Comparison of ENCODE assay signal across 20 cellular contexts in the genomic region with DNA sequence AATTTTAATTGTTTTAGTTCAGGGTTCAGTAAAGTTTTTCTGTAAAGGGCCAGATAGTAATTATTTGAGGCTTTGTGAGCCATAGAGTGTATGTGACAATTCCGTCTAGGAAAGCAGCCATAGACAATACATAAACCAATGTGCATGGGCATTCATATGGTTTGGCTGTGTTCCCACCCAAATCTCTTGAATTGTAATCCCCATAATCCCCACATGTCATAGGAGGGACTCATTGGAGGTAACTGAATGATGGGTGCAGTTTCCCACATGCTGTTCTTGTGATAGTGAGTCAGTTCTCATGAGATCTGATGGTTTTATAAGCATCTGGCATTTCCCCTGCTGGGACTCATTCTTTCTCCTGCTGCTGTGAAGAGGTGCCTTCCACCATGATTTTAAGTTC. TPM values are rescaled to one million over a fixed set of nuclear protein-coding genes. Genes with fewer than 3 reads are reported as not detected.
A peak's percentile ranks its signal among the peaks of the same experiment; 100 is the strongest.
DNase-seq lines count a peak whose midpoint lies in the region; ATAC-seq and TF ChIP-seq lines count a peak whose summit lies in the region.
"Had no signal": no experiment of that assay in that cellular context is flagged by ENCODE, and none has a peak within 500 bp of the region (broad histone marks: within the 10 kb centered on the region; RNA-seq: fewer than 3 reads in every experiment).

No MANE protein-coding gene starts in this region.

- H3K4me1 Mint-ChIP-seq in activated T-helper 1 cell treated with anti-CD3 and anti-CD28 coated beads, Interleukin-12 subunit alpha, Interleukin-12 subunit beta, Interleukin-2, Interleukin-4 antibody, amounts not matched to agents 30 ng/mL and 10 ng/mL and 1 ng/mL, durations not matched to agents 14 hours and 24 hours and 36 hours (ENCODE audit: low read depth) = no peaks in the 10 kb centered on the region

- CTCF ChIA-PET in A673 (lab: Charles Lee) = no interaction called here

- no peak overlapping the region for H3K4me3 ChIP-seq in A673 (ENCODE audit: low read depth, low read length, poor library complexity, severe bottlenecking)
- H3K4me3 ChIP-seq in fibroblast of villous mesenchyme (ENCODE audit: low read depth, low read length) = no peak overlapping the region
- H3K4me3 ChIP-seq: K562 had no signal

- H3K27ac ChIP-seq in A673 (ENCODE audit: low read depth, low read length, poor library complexity, severe bottlenecking) = no peak overlapping the region
- H3K27ac ChIP-seq in substantia nigra (ENCODE audit: low read depth, low read length, poor library complexity, severe bottlenecking) = no peak overlapping the region
- H3K27ac ChIP-seq: C4-2B, HL-60 had no signal

- intact Hi-C loops in A673 (cut with micrococcal nuclease; ENCODE audit: unreplicated experiment) = no loop called here
- intact Hi-C loops in activated T-helper 1 cell treated with anti-CD3 and anti-CD28 coated beads, Interleukin-12 subunit alpha, Interleukin-12 subunit beta, Interleukin-2, Interleukin-4 antibody, amounts not matched to agents 30 ng/mL and 10 ng/mL and 1 ng/mL, durations not matched to agents 14 hours and 24 hours and 36 hours (cut with micrococcal nuclease) = no loop called here

- in situ Hi-C loops in SK-MEL-5 (cut with HindIII; ENCODE audit: low pct_unique_long_range_greater_than_20kb, low sequenced_read_pairs) = no loop called here

- H3K36me3 ChIP-seq in A673 (ENCODE audit: insufficient read depth, low read length, poor library complexity, severe bottlenecking) = no peaks in the 10 kb centered on the region

- H3K27me3 Mint-ChIP-seq in activated T-helper 1 cell treated with anti-CD3 and anti-CD28 coated beads, Interleukin-12 subunit alpha, Interleukin-12 subunit beta, Interleukin-2, Interleukin-4 antibody, amounts not matched to agents 30 ng/mL and 10 ng/mL and 1 ng/mL, durations not matched to agents 14 hours and 24 hours and 36 hours (ENCODE audit: insufficient read depth) = no peaks in the 10 kb centered on the region

- TF ChIP-seq CTCF in A673 (conservative IDR thresholded peaks at IDR 0.05; ENCODE audit: low read depth, low read length) (no peak), fibroblast of villous mesenchyme (IDR thresholded peaks at IDR 0.05; ENCODE audit: insufficient read depth, low read depth, low read length) (no peak)

- H3K4me1 ChIP-seq in A673 (ENCODE audit: insufficient read depth, low read length, poor library complexity, severe bottlenecking) = no peaks in the 10 kb centered on the region
- H3K4me1 ChIP-seq: Caco-2 had no signal

- H3K36me3 Mint-ChIP-seq in activated T-helper 1 cell treated with anti-CD3 and anti-CD28 coated beads, Interleukin-12 subunit alpha, Interleukin-12 subunit beta, Interleukin-2, Interleukin-4 antibody, amounts not matched to agents 30 ng/mL and 10 ng/mL and 1 ng/mL, durations not matched to agents 14 hours and 24 hours and 36 hours (ENCODE audit: low read depth) = no peaks in the 10 kb centered on the region

- no peak for ATAC-seq in HG03460 (IDR thresholded peaks at IDR 0.05; ENCODE audit: unreplicated experiment)
- no peak for ATAC-seq in GM19351 (IDR thresholded peaks at IDR 0.05; ENCODE audit: unreplicated experiment)
- ATAC-seq: K562 had no signal

- H3K9me3 ChIP-seq in A673 (ENCODE audit: low read depth, low read length, poor library complexity, severe bottlenecking) = peaks cover 3% of the 10 kb centered on the region

- no peaks in the 10 kb centered on the region for H3K9me3 Mint-ChIP-seq in activated T-helper 1 cell treated with anti-CD3 and anti-CD28 coated beads, Interleukin-12 subunit alpha, Interleukin-12 subunit beta, Interleukin-2, Interleukin-4 antibody, amounts not matched to agents 30 ng/mL and 10 ng/mL and 1 ng/mL, durations not matched to agents 14 hours and 24 hours and 36 hours

- POLR2A ChIA-PET in A673 (lab: Charles Lee; ENCODE audit: low non-redundant PET) = no interaction called here

- H3K27ac Mint-ChIP-seq in activated T-helper 1 cell treated with anti-CD3 and anti-CD28 coated beads, Interleukin-12 subunit alpha, Interleukin-12 subunit beta, Interleukin-2, Interleukin-4 antibody, amounts not matched to agents 30 ng/mL and 10 ng/mL and 1 ng/mL, durations not matched to agents 14 hours and 24 hours and 36 hours = no peak overlapping the region
- H3K27ac Mint-ChIP-seq: CD4-positive, alpha-beta T cell; H9 had no signal

- no peak overlapping the region for H3K4me3 Mint-ChIP-seq in activated T-helper 1 cell treated with anti-CD3 and anti-CD28 coated beads, Interleukin-12 subunit alpha, Interleukin-12 subunit beta, Interleukin-2, Interleukin-4 antibody, amounts not matched to agents 30 ng/mL and 10 ng/mL and 1 ng/mL, durations not matched to agents 14 hours and 24 hours and 36 hours
- H3K4me3 Mint-ChIP-seq: CD4-positive, alpha-beta T cell; H9 had no signal

- DNase-seq in A673 (ENCODE audit: low spot score) (peak; percentile 3), HT1080 (ENCODE audit: low read depth) (peak; percentile 14), SK-MEL-5 (ENCODE audit: low read depth, low spot score) (peak; percentile 55), fibroblast of villous mesenchyme (ENCODE audit: low read depth) (peak; percentile 3), substantia nigra (lab: John Stamatoyannopoulos, UW) (no peak)
- DNase-seq in activated T-helper 1 cell treated with anti-CD3 and anti-CD28 coated beads, Interleukin-12 subunit alpha, Interleukin-12 subunit beta, Interleukin-2, Interleukin-4 antibody, amounts not matched to agents 30 ng/mL and 10 ng/mL and 1 ng/mL, durations not matched to agents 14 hours and 24 hours and 36 hours (ENCODE audit: low spot score) = no peak
- DNase-seq: ACHN; AML-193; Caco-2; CD4-positive, alpha-beta T cell; DMS153; DMS79; GF-D8; IMR-90 had no signal

- no TSS peak for BruUV-seq in A673 (replicated peaks; lab: Mats Ljungman, UMichigan)

- H3K27me3 ChIP-seq in A673 (replicated peaks; ENCODE audit: insufficient read depth, low read depth, low read length, poor library complexity) = no peaks in the 10 kb centered on the region

RNA-seq across cellular contexts. Expression of gene SEC61G, which starts 29.9 kb away (rescaled TPM):
- total RNA-seq in A673 (2021) = 129 and 136 TPM in 2 replicates
- total RNA-seq in HT1080 (2014; rRNA removed; shearing (Covaris generic)) = 184 and 236 TPM in 2 replicates
- polyA plus RNA-seq in HT1080 (2015; cell fraction: cytosol; rRNA removed) = 1,018 and 2,128 TPM in 2 replicates
- polyA plus RNA-seq in HT1080 (2015; cell fraction: nucleus; rRNA removed) = 280 and 642 TPM in 2 replicates
- 399 and 427 TPM in 2 replicates for total RNA-seq in SK-MEL-5 (2014; rRNA removed; shearing (Covaris generic))
- 317 and 476 TPM in 2 replicates for polyA plus RNA-seq in SK-MEL-5 (2015; cell fraction: cytosol; rRNA removed)
- 32.8 and 85.9 TPM in 2 replicates for polyA plus RNA-seq in SK-MEL-5 (2015; cell fraction: nucleus; rRNA removed)
- 220 and 240 TPM in 2 replicates for total RNA-seq in fibroblast of villous mesenchyme
- total RNA-seq in activated T-helper 1 cell treated with anti-CD3 and anti-CD28 coated beads, Interleukin-12 subunit alpha, Interleukin-12 subunit beta, Interleukin-2, Interleukin-4 antibody, amounts not matched to agents 30 ng/mL and 10 ng/mL and 1 ng/mL, durations not matched to agents 14 hours and 24 hours and 36 hours = 160 and 168 TPM in 2 replicates

Comparison
In these comparisons a context has a peak if more than half of its experiments do, and no peak if none do; other contexts are left out.
1. DNase-seq: peak in A673 (single experiment), HT1080 (single experiment), SK-MEL-5 (single experiment) and fibroblast of villous mesenchyme (single experiment); none in activated T-helper 1 cell treated with anti-CD3 and anti-CD28 coated beads, Interleukin-12 subunit alpha, Interleukin-12 subunit beta, Interleukin-2, Interleukin-4 antibody, amounts not matched to agents 30 ng/mL and 10 ng/mL and 1 ng/mL, durations not matched to agents 14 hours and 24 hours and 36 hours (single experiment) and substantia nigra (0 of 49).